Comparison of ENCODE assay signal across 23 cellular contexts in genomic region chr18:37426536-37427080, GRCh38.
"Had no signal": no experiment of that assay in that cellular context is flagged by ENCODE, and none has a peak within 500 bp of the region (broad histone marks: within the 10 kb centered on the region; RNA-seq: fewer than 3 reads in every experiment).

No MANE protein-coding gene starts in this region.

- H3K9ac ChIP-seq: SK-N-SH had no signal

- H3K9me3 ChIP-seq: MG63, SK-N-SH had no signal

- ATAC-seq: activated CD4-positive, alpha-beta T cell treated with anti-CD3 and anti-CD28 coated beads for 36 hours; activated T-helper 17 cell treated with anti-CD3 and anti-CD28 coated beads, Interleukin-2, amount 50 U/mL, for 72 hours had no signal

- H3K36me3 ChIP-seq: MG63 had no signal

- H3K27me3 ChIP-seq: MG63 had no signal

- DNase-seq: activated CD4-positive, alpha-beta memory T cell treated with anti-CD3 and anti-CD28 coated beads, Interleukin-2, amount 10 ng/mL, durations not matched to agents 7 days and 5 days; activated CD4-positive, alpha-beta T cell treated with anti-CD3 and anti-CD28 coated beads for 36 hours; activated CD4-positive, alpha-beta T cell treated with anti-CD3 and anti-CD28 coated beads, Interleukin-2, amount 50 U/mL, for 1 hour; activated gamma-delta T cell; activated naive CD4-positive, alpha-beta T cell treated with anti-CD3 and anti-CD28 coated beads for 36 hours; activated T-cell treated with anti-CD3 and anti-CD28 coated beads for 4 hours; activated T-cell treated with anti-CD3 and anti-CD28 coated beads, Interleukin-2, amount 50 U/mL, for 48 hours; amygdala; KG1; MG63; MV-4-11; NCI-H1092 treated with DMSO at 0.1 percent for 48 hours; NCI-H1417 treated with DMSO at 0.1 percent for 48 hours; NCI-H1694; NCI-H2029; NCI-H2107; NCI-H345; NCI-H510A; NCI-H748 treated with DMSO at 0.1 percent for 48 hours; SK-N-SH; T-helper 1 cell had no signal

- H3K4me3 ChIP-seq: MG63 had no signal

- H3K27ac ChIP-seq: VCaP had no signal

- H3K4me2 ChIP-seq: SK-N-SH had no signal
